ENCODE assay signal across 10 cellular contexts in genomic region chr5:111252799-111253564, GRCh38. TPM values are rescaled to one million over a fixed set of nuclear protein-coding genes. Genes with fewer than 3 reads are reported as not detected.
DNase-seq lines count a peak whose midpoint lies in the region; ATAC-seq and TF ChIP-seq lines count a peak whose summit lies in the region.
"Had no signal": no experiment of that assay in that cellular context is flagged by ENCODE, and none has a peak within 500 bp of the region (broad histone marks: within the 10 kb centered on the region; RNA-seq: fewer than 3 reads in every experiment).

No MANE protein-coding gene starts in this region.

- no peak overlapping the region for H3K27ac Mint-ChIP-seq in GM23338

- no peaks in the 10 kb centered on the region for H3K4me1 Mint-ChIP-seq in GM23338

- no peaks in the 10 kb centered on the region for H3F3A ChIP-seq in GM23338 (replicated peaks; ENCODE audit: low read depth)

- no peak overlapping the region for H3K27ac ChIP-seq in GM23338 (ENCODE audit: low read depth)

- H3K9me3 Mint-ChIP-seq in GM23338, result peaks cover 9% of the 10 kb centered on the region; the same call in 2 of the 3 replicates

- H3K4me1 ChIP-seq in GM23338 (ENCODE audit: insufficient read depth), result no peaks in the 10 kb centered on the region

- no peak overlapping the region for H3K4me3 ChIP-seq in GM23338

- no peaks in the 10 kb centered on the region for H3K36me3 ChIP-seq in GM23338 (ENCODE audit: insufficient read depth)

- H3K27me3 ChIP-seq in GM23338 (ENCODE audit: insufficient read depth), result no peaks in the 10 kb centered on the region

- no peaks in the 10 kb centered on the region for H4K20me1 ChIP-seq in GM23338 (replicated peaks; ENCODE audit: insufficient read depth)

- H2AFZ ChIP-seq in GM23338, result no peak overlapping the region

- no peak overlapping the region for H3K4me3 Mint-ChIP-seq in GM23338

- DNase-seq in cerebellar nuclear complex (lab: John Stamatoyannopoulos, UW), result peak; percentile 79 to 93
- DNase-seq in GM23338 (ENCODE audit: low spot score), result no peak
- DNase-seq in NCI-H1436 treated with DMSO at 0.1 percent for 48 hours (lab: John Stamatoyannopoulos, UW), result no peak
- DNase-seq in NCI-H1694 (lab: John Stamatoyannopoulos, UW), result no peak
- no peak for DNase-seq in 8988T
- DNase-seq: NCI-H748 treated with DMSO at 0.1 percent for 48 hours had no signal

- H3K27me3 Mint-ChIP-seq in GM23338 (ENCODE audit: insufficient read depth, low read depth, poor library complexity), result no peaks in the 10 kb centered on the region

- no peak overlapping the region for H3K4me2 ChIP-seq in GM23338

- H3K79me2 ChIP-seq in GM23338 (replicated peaks; ENCODE audit: insufficient read depth), result no peaks in the 10 kb centered on the region

- no peak for TF ChIP-seq CTCF in GM23338 (conservative IDR thresholded peaks at IDR 0.05; ENCODE audit: low read depth in 2 of 2)

- H3K36me3 Mint-ChIP-seq in GM23338 (ENCODE audit: low read depth), result peaks cover 4% of the 10 kb centered on the region; the same call in 1 of the 3 replicates

- no peaks in the 10 kb centered on the region for H3K9me2 ChIP-seq in GM23338 (ENCODE audit: insufficient read depth)

- ATAC-seq in GM18867 (IDR thresholded peaks at IDR 0.05; ENCODE audit: unreplicated experiment), result peak; percentile 85
- ATAC-seq in GM21447 (IDR thresholded peaks at IDR 0.05; ENCODE audit: unreplicated experiment), result peak; percentile 68
- peak; percentile 44 for ATAC-seq in HG03378 (IDR thresholded peaks at IDR 0.05; ENCODE audit: unreplicated experiment)
- ATAC-seq in GM23338, result no peak
- ATAC-seq: HCT116 had no signal

TF ChIP-seq in GM23338, 12 proteins besides CTCF, POLR2A, EP300 and RAD21:
- TF ChIP-seq ETS1 (IDR thresholded peaks at IDR 0.05) (no peak), JUNB (IDR thresholded peaks at IDR 0.05; ENCODE audit: unreplicated experiment) (no peak), STAT1 (IDR thresholded peaks at IDR 0.05; ENCODE audit: unreplicated experiment) (no peak), EZH2 (IDR thresholded peaks at IDR 0.05; ENCODE audit: low read depth, unreplicated experiment) (no peak), CREB1 (CRISPR knock-in tag; IDR thresholded peaks at IDR 0.05; ENCODE audit: low read depth) (no peak)

RNA-seq across cellular contexts. Expression of gene CAMK4, which starts 28.8 kb away (rescaled TPM):
- 5.0 and 7.3 TPM in 2 replicates for total RNA-seq in GM23338 (2014; rRNA removed; shearing (Covaris generic))
- polyA plus RNA-seq in GM23338 (2016; fragmentation: Nextera tagmentation; extraction: Ambion mirVana), result 3.4 and 4.2 TPM in 2 replicates

Comparison
In these comparisons a context has a peak if more than half of its experiments do, and no peak if none do; other contexts are left out.
1. DNase-seq: peak in cerebellar nuclear complex (2 of 2); none in GM23338 (single experiment), NCI-H1436 treated with DMSO at 0.1 percent for 48 hours (single experiment), NCI-H1694 (single experiment) and 8988T (single experiment).